In the genomic region with DNA sequence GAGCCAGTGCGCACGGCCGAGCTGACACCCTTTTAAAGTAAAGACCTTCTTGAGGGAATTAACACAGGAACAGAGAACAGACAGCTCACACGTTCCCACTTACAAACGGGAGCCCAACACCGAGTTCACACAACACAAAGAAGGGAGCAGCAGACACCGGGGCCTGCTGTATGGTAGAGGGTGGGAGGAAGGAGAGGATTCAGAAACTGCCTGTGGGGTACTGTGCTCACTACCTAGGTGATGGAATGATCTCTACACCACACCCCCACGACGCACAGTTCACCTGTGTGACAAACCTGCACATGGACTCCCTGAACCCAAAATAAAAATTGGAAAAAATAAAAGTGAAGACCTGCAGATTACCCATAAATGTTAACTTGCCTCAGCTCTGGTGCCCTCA, we compare ENCODE assay signal across 25 cellular contexts. TPM values are rescaled to one million over a fixed set of nuclear protein-coding genes. Genes with fewer than 3 reads are reported as not detected.
DNase-seq lines count a peak whose midpoint lies in the region; ATAC-seq and TF ChIP-seq lines count a peak whose summit lies in the region.
"Had no signal": no experiment of that assay in that cellular context is flagged by ENCODE, and none has a peak within 500 bp of the region (broad histone marks: within the 10 kb centered on the region; RNA-seq: fewer than 3 reads in every experiment).

No MANE protein-coding gene starts in this region.

- H3K27ac ChIP-seq in dorsolateral prefrontal cortex (peak overlapping the region in 41 of 59 donors; percentile 1 to 76 (median 37)), A673 (ENCODE audit: low read depth, low read length, poor library complexity, severe bottlenecking) (no peak overlapping the region)
- H3K27ac ChIP-seq: 22Rv1; BLaER1 treated with 17β-estradiol and CSF1 and Interleukin-3, amounts not matched to agents 10 nM and 100 nM had no signal

- H3K4me3 Mint-ChIP-seq in nephron progenitor cell = no peak overlapping the region
- H3K4me3 Mint-ChIP-seq: CD14-positive monocyte; CD4-positive, alpha-beta T cell; CD8-positive, alpha-beta memory T cell; GM23338; H9 had no signal

- no peaks in the 10 kb centered on the region for H3K9me3 ChIP-seq in A673 (ENCODE audit: low read depth, low read length, poor library complexity, severe bottlenecking)
- H3K9me3 ChIP-seq: BE2C had no signal

- H3K36me3 ChIP-seq in A673 (ENCODE audit: insufficient read depth, low read length, poor library complexity, severe bottlenecking) = peaks cover 47% of the 10 kb centered on the region

- H3K4me3 ChIP-seq in dorsolateral prefrontal cortex (no peak overlapping the region), A673 (ENCODE audit: low read depth, low read length, poor library complexity, severe bottlenecking) (no peak overlapping the region)
- H3K4me3 ChIP-seq: BLaER1 treated with 17β-estradiol and CSF1 and Interleukin-3, amounts not matched to agents 10 nM and 100 nM; GM23338 had no signal

- peaks cover 17 to 28% of the 10 kb centered on the region in 2 donors for H3K36me3 Mint-ChIP-seq in activated naive CD4-positive, alpha-beta T cell treated with anti-CD3 and anti-CD28 coated beads, Interleukin-2, amount 50 U/mL, for 72 hours
- peaks cover 96% of the 10 kb centered on the region for H3K36me3 Mint-ChIP-seq in nephron progenitor cell (ENCODE audit: low read depth)

- H3K27me3 ChIP-seq in dorsolateral prefrontal cortex (no peaks in the 10 kb centered on the region), A673 (replicated peaks; ENCODE audit: insufficient read depth, low read depth, low read length, poor library complexity) (no peaks in the 10 kb centered on the region)
- H3K27me3 ChIP-seq: BE2C; BLaER1 treated with 17β-estradiol and CSF1 and Interleukin-3, amounts not matched to agents 10 nM and 100 nM had no signal

- no peaks in the 10 kb centered on the region for H3K9me3 Mint-ChIP-seq in activated naive CD4-positive, alpha-beta T cell treated with anti-CD3 and anti-CD28 coated beads, Interleukin-2, amount 50 U/mL, for 72 hours
- peaks cover 22% of the 10 kb centered on the region for H3K9me3 Mint-ChIP-seq in nephron progenitor cell
- H3K9me3 Mint-ChIP-seq: CD4-positive, alpha-beta T cell; CD8-positive, alpha-beta memory T cell had no signal

- BruUV-seq in A673 (replicated peaks; lab: Mats Ljungman, UMichigan) = no TSS peak

- H3K27ac Mint-ChIP-seq in activated naive CD4-positive, alpha-beta T cell treated with anti-CD3 and anti-CD28 coated beads, Interleukin-2, amount 50 U/mL, for 72 hours = peak overlapping the region; percentile 12 to 21
- peak overlapping the region; percentile 34 for H3K27ac Mint-ChIP-seq in nephron progenitor cell
- H3K27ac Mint-ChIP-seq: CD4-positive, alpha-beta T cell; GM23338; H9 had no signal

- no peaks in the 10 kb centered on the region for H3K4me1 Mint-ChIP-seq in nephron progenitor cell
- H3K4me1 Mint-ChIP-seq: CD14-positive monocyte; CD8-positive, alpha-beta memory T cell; GM23338; H9 had no signal

- DNase-seq in activated naive CD4-positive, alpha-beta T cell treated with anti-CD3 and anti-CD28 coated beads, Interleukin-2, amount 50 U/mL, for 72 hours (ENCODE audit: low spot score in 2 of 2) = no peak
- DNase-seq in activated naive CD4-positive, alpha-beta T cell (lab: John Stamatoyannopoulos, UW) = no peak
- DNase-seq in dorsolateral prefrontal cortex = peak in 2 of 10 donors; percentile 9
- DNase-seq in nephron progenitor cell = no peak
- no peak for DNase-seq in nucleus accumbens (lab: John Stamatoyannopoulos, UW)
- DNase-seq in SK-N-DZ (ENCODE audit: low spot score) = no peak
- no peak for DNase-seq in A673 (ENCODE audit: low spot score)
- DNase-seq in NCI-H524 treated with DMSO at 0.1 percent for 48 hours (lab: John Stamatoyannopoulos, UW) = no peak
- DNase-seq: ACHN; AML-193; BE2C; CD4-positive, alpha-beta T cell; CD8-positive, alpha-beta memory T cell; DMS53; DMS79 treated with DMSO at 0.1 percent for 48 hours; GF-D8; H9 had no signal

- ATAC-seq in activated naive CD4-positive, alpha-beta T cell treated with anti-CD3 and anti-CD28 coated beads, Interleukin-2, amount 50 U/mL, for 72 hours = no peak
- ATAC-seq: GM23338, HCT116 had no signal

- TF ChIP-seq CTCF in dorsolateral prefrontal cortex (IDR thresholded peaks at IDR 0.05 in 54 of 56, conservative IDR thresholded peaks at IDR 0.05 in 2 of 56; ENCODE audit: low read depth in 1 of 56, partially characterized antibody in 56 of 56) (no peak), nephron progenitor cell (IDR thresholded peaks at IDR 0.05) (no peak), A673 (conservative IDR thresholded peaks at IDR 0.05; ENCODE audit: low read depth, low read length) (no peak)

- no peaks in the 10 kb centered on the region for H3K4me1 ChIP-seq in A673 (ENCODE audit: insufficient read depth, low read length, poor library complexity, severe bottlenecking)
- H3K4me1 ChIP-seq: BE2C; BLaER1 treated with 17β-estradiol and CSF1 and Interleukin-3, amounts not matched to agents 10 nM and 100 nM had no signal

- CTCF ChIA-PET in A673 (lab: Charles Lee) = no interaction called here

- POLR2A ChIA-PET in A673 (lab: Charles Lee; ENCODE audit: low non-redundant PET) = no interaction called here

- intact Hi-C loops in dorsolateral prefrontal cortex (cut with DNase I) (loop anchor here in 1 of 2 donors (10.0 kb wide), 1 partner anchor 71 kb away; no protein-coding TSS in a partner anchor), A673 (cut with micrococcal nuclease; ENCODE audit: unreplicated experiment) (no loop called here)

- no peaks in the 10 kb centered on the region for H3K27me3 Mint-ChIP-seq in nephron progenitor cell (ENCODE audit: low read depth, poor library complexity)
- H3K27me3 Mint-ChIP-seq: CD4-positive, alpha-beta T cell; CD8-positive, alpha-beta memory T cell had no signal

RNA-seq across cellular contexts. Expression of gene TMC6, which starts 32.5 kb away (rescaled TPM):
- total RNA-seq in activated naive CD4-positive, alpha-beta T cell treated with anti-CD3 and anti-CD28 coated beads, Interleukin-2, amount 50 U/mL, for 72 hours = 100 to 1,000 TPM; 165 to 233 TPM
- total RNA-seq in dorsolateral prefrontal cortex (100 to 1,000 TPM in 45 of 120 experiments, 10 to 100 TPM in 75; 17.3 to 352 (median 81.1) TPM), A673 (2021) (21.2 and 22.9 TPM in 2 replicates)
- polyA plus RNA-seq in SK-N-DZ (2014; cell fraction: cytosol; rRNA removed) = 0.97 and 1.2 TPM in 2 replicates
- polyA plus RNA-seq in SK-N-DZ (2014; cell fraction: nucleus; rRNA removed) = 4.7 and 9.8 TPM in 2 replicates

RNA-seq across cellular contexts. Expression of gene TMC8, which starts 34.5 kb away (rescaled TPM):
- total RNA-seq in activated naive CD4-positive, alpha-beta T cell treated with anti-CD3 and anti-CD28 coated beads, Interleukin-2, amount 50 U/mL, for 72 hours = 100 to 1,000 TPM; 165 to 187 TPM
- total RNA-seq in dorsolateral prefrontal cortex (10 to 100 TPM in 18 of 120 experiments, 1 to 10 TPM in 101, under 1 TPM in 1; 0.90 to 20.9 (median 6.7) TPM), A673 (2021) (0.32 and 1.0 TPM in 2 replicates)
- polyA plus RNA-seq in SK-N-DZ (2014; cell fraction: cytosol; rRNA removed) = 0.06 TPM in 1 of 2 replicates, not detected in the other
- not detected in 2 replicates for polyA plus RNA-seq in SK-N-DZ (2014; cell fraction: nucleus; rRNA removed)
- total RNA-seq: Daoy had no signal

RNA-seq across cellular contexts. Expression of gene C17orf99, which starts 50.1 kb away (rescaled TPM):
- not detected for total RNA-seq in activated naive CD4-positive, alpha-beta T cell treated with anti-CD3 and anti-CD28 coated beads, Interleukin-2, amount 50 U/mL, for 72 hours
- total RNA-seq in dorsolateral prefrontal cortex (1 to 10 TPM in 2 of 120 experiments, under 1 TPM in 9, not detected in 109; 0.18 to 1.9 (median 0.31) TPM), A673 (2021) (not detected in 2 replicates)
- polyA plus RNA-seq in SK-N-DZ (2014; cell fraction: cytosol; rRNA removed) = not detected in 2 replicates
- polyA plus RNA-seq in SK-N-DZ (2014; cell fraction: nucleus; rRNA removed) = not detected in 2 replicates
- total RNA-seq: CD4-positive, alpha-beta T cell; CD8-positive, alpha-beta memory T cell; Daoy; G401; GM23338; H4; H9 had no signal
- polyA plus RNA-seq: CD14-positive monocyte; CD8-positive, alpha-beta memory T cell; GM23338 had no signal

Comparison
In these comparisons a context has a peak if more than half of its experiments do, and no peak if none do; other contexts are left out.
1. RNA of gene TMC8, which starts 34.5 kb away (total RNA-seq): 165 to 187 TPM in activated naive CD4-positive, alpha-beta T cell treated with anti-CD3 and anti-CD28 coated beads, Interleukin-2, amount 50 U/mL, for 72 hours; 0.90 to 20.9 TPM in dorsolateral prefrontal cortex and 0.32 to 1.0 TPM in A673; every median in the first group is over 4 times any median in the second.